Comparison of ENCODE assay signal across 31 cellular contexts in the genomic region with DNA sequence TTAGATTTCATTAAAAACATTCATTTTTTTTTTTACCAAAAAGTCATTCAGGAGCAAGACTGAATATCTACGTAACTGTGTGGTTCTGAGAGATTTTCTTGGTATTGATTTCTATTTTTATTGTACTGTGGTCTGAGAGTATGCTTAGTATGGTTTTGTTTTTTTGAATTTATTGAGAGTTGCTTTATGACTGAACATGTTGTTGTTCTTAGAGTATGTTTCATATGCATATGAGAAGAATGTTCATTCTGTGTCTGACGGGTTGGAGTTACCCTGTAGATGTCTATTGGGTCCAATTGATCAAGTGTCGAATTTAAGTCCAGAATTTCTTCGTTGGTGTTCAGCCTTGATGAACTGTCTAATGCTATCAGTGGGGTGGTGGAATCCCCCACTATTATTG.
"Had no signal": no experiment of that assay in that cellular context is flagged by ENCODE, and none has a peak within 500 bp of the region (broad histone marks: within the 10 kb centered on the region; RNA-seq: fewer than 3 reads in every experiment).

No MANE protein-coding gene starts in this region.

- FAIRE-seq: RCC 7860 had no signal

- H3K9me3 ChIP-seq: SJCRH30 had no signal

- H3K4me2 ChIP-seq: PC-9 had no signal

- DNase-seq: Karpas-422, NCI-H1048, NCI-H1092 treated with DMSO at 0.1 percent for 48 hours, NCI-H1105 treated with DMSO at 0.1 percent for 48 hours, NCI-H1417 treated with DMSO at 0.1 percent for 48 hours, NCI-H1436 treated with DMSO at 0.1 percent for 48 hours, NCI-H1694 treated with DMSO at 0.1 percent for 48 hours, NCI-H187 treated with DMSO at 0.1 percent for 48 hours, NCI-H2029 treated with DMSO at 0.1 percent for 48 hours, NCI-H2081 treated with DMSO at 0.1 percent for 48 hours, NCI-H2171 treated with DMSO at 0.1 percent for 48 hours, NCI-H2227 treated with DMSO at 0.1 percent for 48 hours, NCI-H345, NCI-H446, NCI-H510A treated with DMSO at 0.1 percent for 48 hours, NCI-H526, NCI-H69, NCI-H748 treated with DMSO at 0.1 percent for 48 hours, NCI-H82, PC-9, SHP77, SIG-M5, SJCRH30, T-cell, T-helper 17 cell had no signal

- H2AFZ ChIP-seq: PC-9 had no signal

- H3K36me3 ChIP-seq: SJCRH30 had no signal

- H3K27me3 ChIP-seq: SJCRH30 had no signal

- H3K4me1 ChIP-seq: SJCRH30 had no signal

- ATAC-seq: Panc1, Right ventricle myocardium inferior, SK-N-SH treated with all-trans-retinoic acid at 6 μM for 48 hours, T-cell, T-helper 17 cell had no signal

- H3K27ac ChIP-seq: PC-9, RWPE1, SJCRH30, SK-N-MC had no signal

- H3K4me3 ChIP-seq: PC-9, SJCRH30, SK-N-MC had no signal
